In the genomic region with DNA sequence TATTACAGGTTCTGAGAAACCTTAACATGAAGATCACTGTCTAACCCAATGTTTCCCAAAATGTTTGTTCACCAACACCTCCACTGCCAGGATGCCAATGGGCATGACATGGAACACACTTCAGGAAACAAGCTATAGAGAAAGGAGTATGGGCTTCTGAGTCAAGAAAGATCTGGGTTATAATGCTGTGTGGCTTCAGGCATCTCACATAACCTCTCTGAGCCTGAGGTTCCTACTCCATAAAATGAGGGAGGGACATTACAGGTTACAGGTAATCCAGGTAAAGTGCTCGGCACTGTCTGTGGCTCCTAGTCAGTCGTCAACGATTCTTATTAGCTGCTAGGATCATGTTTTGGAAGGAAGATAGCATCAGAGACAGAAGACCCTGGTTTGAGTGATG, we compare ENCODE assay signal across 21 cellular contexts.
DNase-seq lines count a peak whose midpoint lies in the region; ATAC-seq, FAIRE-seq and TF ChIP-seq lines count a peak whose summit lies in the region.
"Had no signal": no experiment of that assay in that cellular context is flagged by ENCODE, and none has a peak within 500 bp of the region (broad histone marks: within the 10 kb centered on the region; RNA-seq: fewer than 3 reads in every experiment).

No MANE protein-coding gene starts in this region.

- TF ChIP-seq RAD21 in HepG2 (CRISPR knock-in tag; IDR thresholded peaks at IDR 0.05): no peak

- peak overlapping the region; percentile 80 for H3K18ac ChIP-seq in neuronal stem cell (ENCODE audit: low read length)

- no peak for ATAC-seq in HepG2
- ATAC-seq in right lobe of liver: no peak
- no peak for ATAC-seq in RWPE2 (ENCODE audit: low read depth)
- ATAC-seq in pancreas: no peak
- ATAC-seq: CD8-positive, alpha-beta T cell; GM23338 had no signal

- no peak overlapping the region for H2BK120ac ChIP-seq in neuronal stem cell (ENCODE audit: low read depth, low read length)

- TF ChIP-seq EP300 in HepG2 (IDR thresholded peaks at IDR 0.05; ENCODE audit: low read depth in 2 of 2, low read length in 2 of 2) (no peak), HepG2 (CRISPR knock-in tag; IDR thresholded peaks at IDR 0.05; ENCODE audit: borderline replicate concordance) (no peak)

- no peak overlapping the region for H2BK15ac ChIP-seq in neuronal stem cell (ENCODE audit: low read length)

- no peak overlapping the region for H3K4me2 ChIP-seq in HepG2 (ENCODE audit: low read depth, low read length)
- H3K4me2 ChIP-seq in neuronal stem cell (ENCODE audit: insufficient read depth, low read length, poor library complexity, severe bottlenecking): no peak overlapping the region
- H3K4me2 ChIP-seq: GM23338 had no signal

- no peak for TF ChIP-seq CTCF in HepG2 (CRISPR knock-in tag; IDR thresholded peaks at IDR 0.05)
- TF ChIP-seq CTCF in right lobe of liver (IDR thresholded peaks at IDR 0.05): no peak
- no peak for TF ChIP-seq CTCF in RWPE2 (IDR thresholded peaks at IDR 0.05; ENCODE audit: poor library complexity, severe bottlenecking)
- no peak for TF ChIP-seq CTCF in breast epithelium (IDR thresholded peaks at IDR 0.05)
- TF ChIP-seq CTCF in pancreas (IDR thresholded peaks at IDR 0.05): no peak

- peaks cover 0 to 19% of the 10 kb centered on the region in 2 experiments; a peak in 3 of 5 replicates for H3K27me3 ChIP-seq in HepG2 (ENCODE audit: control insufficient read depth in 1 of 2, insufficient read depth in 2 of 2, low read length in 2 of 2)
- no peaks in the 10 kb centered on the region for H3K27me3 ChIP-seq in right lobe of liver
- H3K27me3 ChIP-seq in RWPE2 (ENCODE audit: insufficient read depth, poor library complexity, severe bottlenecking): no peaks in the 10 kb centered on the region
- H3K27me3 ChIP-seq in neuronal stem cell (ENCODE audit: control insufficient read depth in 3 of 3, insufficient read depth in 3 of 3, low read depth in 1 of 3, low read length in 3 of 3): peaks cover 0 to 9% (median 0%) of the 10 kb centered on the region in 3 experiments
- H3K27me3 ChIP-seq in breast epithelium: no peaks in the 10 kb centered on the region
- H3K27me3 ChIP-seq in pancreas: no peaks in the 10 kb centered on the region

- H4K20me1 ChIP-seq in HepG2 (ENCODE audit: insufficient read depth, low read length): no peaks in the 10 kb centered on the region

- H3K9ac ChIP-seq in HepG2 (ENCODE audit: insufficient read depth, low read depth, low read length) (no peak overlapping the region), neuronal stem cell (ENCODE audit: low read depth, low read length, poor library complexity) (no peak overlapping the region)

- CTCF ChIA-PET in HepG2 (lab: Yijun Ruan, JAX; ENCODE audit: low intra/inter-chr PET ratio, low total read pairs): no interaction called here
- CTCF ChIA-PET in activated naive CD4-positive, alpha-beta T cell treated with anti-CD3 and anti-CD28 coated beads for 36 hours (lab: Charles Lee): interaction anchor here (1.0 to 1.5 kb wide), 2 partner anchors 18 to 31 kb away, joined by 3 to 5 read pairs; no protein-coding TSS in a partner anchor

- H2AK5ac ChIP-seq in neuronal stem cell (ENCODE audit: low read depth, low read length): no peak overlapping the region

- H3K36me3 ChIP-seq in HepG2 (replicated peaks in 1 of 2; ENCODE audit: control insufficient read depth in 1 of 2, insufficient read depth in 2 of 2, low read length in 2 of 2): no peaks in the 10 kb centered on the region
- H3K36me3 ChIP-seq in right lobe of liver: no peaks in the 10 kb centered on the region
- H3K36me3 ChIP-seq in RWPE2 (ENCODE audit: low read depth): no peaks in the 10 kb centered on the region
- no peaks in the 10 kb centered on the region for H3K36me3 ChIP-seq in neuronal stem cell (replicated peaks in 1 of 2; ENCODE audit: control insufficient read depth in 2 of 2, insufficient read depth in 2 of 2, low read length in 2 of 2)
- H3K36me3 ChIP-seq in breast epithelium: no peaks in the 10 kb centered on the region
- no peaks in the 10 kb centered on the region for H3K36me3 ChIP-seq in pancreas

- no peak overlapping the region for H3K27ac ChIP-seq in HepG2 (ENCODE audit: extremely low read length, insufficient read depth, low read length)
- H3K27ac ChIP-seq in right lobe of liver: no peak overlapping the region
- no peak overlapping the region for H3K27ac ChIP-seq in RWPE2 (ENCODE audit: poor library complexity, severe bottlenecking)
- no peak overlapping the region for H3K27ac ChIP-seq in neuronal stem cell (replicated peaks; ENCODE audit: low read length)
- no peak overlapping the region for H3K27ac ChIP-seq in breast epithelium
- no peak overlapping the region for H3K27ac ChIP-seq in pancreas

- no peaks in the 10 kb centered on the region for H3K79me2 ChIP-seq in HepG2 (ENCODE audit: insufficient read depth, low read length)

- FAIRE-seq in HepG2 (lab: Jason Lieb, UNC) (no peak), pancreas (lab: Jason Lieb, UNC) (no peak)
- FAIRE-seq: D721Med, G401.6, GM12891 had no signal

- peaks cover 11% of the 10 kb centered on the region for H3K9me3 Mint-ChIP-seq in activated naive CD4-positive, alpha-beta T cell treated with anti-CD3 and anti-CD28 coated beads for 36 hours
- H3K9me3 Mint-ChIP-seq: CD8-positive, alpha-beta T cell had no signal

- H2AFZ ChIP-seq in HepG2 (ENCODE audit: low read length) (no peak overlapping the region), neuronal stem cell (ENCODE audit: low read length) (no peak overlapping the region)

- peaks cover 10% of the 10 kb centered on the region for H3K4me1 Mint-ChIP-seq in activated naive CD4-positive, alpha-beta T cell treated with anti-CD3 and anti-CD28 coated beads for 36 hours (ENCODE audit: low read depth)
- H3K4me1 Mint-ChIP-seq: B cell had no signal

- no peak for TF ChIP-seq POLR2A in HepG2 (IDR thresholded peaks at IDR 0.05; ENCODE audit: insufficient read depth in 1 of 2, low read depth in 2 of 2, low read length in 2 of 2)
- TF ChIP-seq POLR2A in right lobe of liver (IDR thresholded peaks at IDR 0.05): no peak
- no peak for TF ChIP-seq POLR2A in breast epithelium (IDR thresholded peaks at IDR 0.05)

- H3K14ac ChIP-seq in neuronal stem cell (ENCODE audit: low read length): no peak overlapping the region

- H3K27ac Mint-ChIP-seq in activated naive CD4-positive, alpha-beta T cell treated with anti-CD3 and anti-CD28 coated beads for 36 hours: no peak overlapping the region
- H3K27ac Mint-ChIP-seq: B cell; CD8-positive, alpha-beta T cell; IgD-negative memory B cell had no signal

- H3K4me3 ChIP-seq in HepG2 (replicated peaks in 1 of 3; ENCODE audit: insufficient read depth in 1 of 3, low read depth in 2 of 3, low read length in 3 of 3) (no peak overlapping the region), right lobe of liver (no peak overlapping the region), RWPE2 (ENCODE audit: severe bottlenecking) (no peak overlapping the region), neuronal stem cell (ENCODE audit: low read length in 2 of 2) (no peak overlapping the region), breast epithelium (no peak overlapping the region), pancreas (no peak overlapping the region)
- H3K4me3 ChIP-seq: GM23338 had no signal

- peaks cover 3% of the 10 kb centered on the region for H3K27me3 Mint-ChIP-seq in activated naive CD4-positive, alpha-beta T cell treated with anti-CD3 and anti-CD28 coated beads for 36 hours (ENCODE audit: low read depth)

- no peaks in the 10 kb centered on the region for H3K79me1 ChIP-seq in neuronal stem cell (ENCODE audit: low read depth, low read length)

- peak overlapping the region; percentile 46 for H2BK12ac ChIP-seq in neuronal stem cell (ENCODE audit: low read length)

- no peak overlapping the region for H4K8ac ChIP-seq in neuronal stem cell (ENCODE audit: low read depth, low read length)

- in situ Hi-C loops in HepG2 (cut with HindIII; ENCODE audit: extremely low pct_ligation_motif_present, low pct_unique_long_range_greater_than_20kb): loop anchor here (25.0 kb wide), 1 partner anchor 498 kb away; no protein-coding TSS in a partner anchor

- no TSS peak for BruUV-seq in HepG2 (replicated peaks; lab: Mats Ljungman, UMichigan)

- no peak overlapping the region for H4K91ac ChIP-seq in neuronal stem cell (ENCODE audit: low read depth, low read length, poor library complexity)

- H3K4me3 Mint-ChIP-seq in activated naive CD4-positive, alpha-beta T cell treated with anti-CD3 and anti-CD28 coated beads for 36 hours: no peak overlapping the region
- H3K4me3 Mint-ChIP-seq: B cell; CD14-positive monocyte; CD8-positive, alpha-beta T cell; GM23338; IgD-negative memory B cell had no signal

- H3K4me1 ChIP-seq in HepG2 (ENCODE audit: insufficient read depth, low read length) (peaks cover 42% of the 10 kb centered on the region), right lobe of liver (no peaks in the 10 kb centered on the region), RWPE2 (ENCODE audit: insufficient read depth, poor library complexity, severe bottlenecking) (no peaks in the 10 kb centered on the region), neuronal stem cell (ENCODE audit: control insufficient read depth in 2 of 2, insufficient read depth in 1 of 2, low read depth in 1 of 2, low read length in 2 of 2) (peaks cover 2 to 6% of the 10 kb centered on the region in 2 donors), breast epithelium (no peaks in the 10 kb centered on the region), pancreas (no peaks in the 10 kb centered on the region)

- no peak overlapping the region for H3K4ac ChIP-seq in neuronal stem cell (ENCODE audit: low read length)

- intact Hi-C loops in HepG2 (cut with micrococcal nuclease; ENCODE audit: unreplicated experiment): no loop called here
- intact Hi-C loops in right lobe of liver (cut with DNase I): no loop called here
- intact Hi-C loops in breast epithelium (cut with DNase I; ENCODE audit: low total_unique reads): no loop called here
- intact Hi-C loops in activated naive CD4-positive, alpha-beta T cell treated with anti-CD3 and anti-CD28 coated beads for 36 hours (cut with micrococcal nuclease): no loop called here
- intact Hi-C loops in pancreas (cut with DNase I): no loop called here

- H2BK5ac ChIP-seq in neuronal stem cell (ENCODE audit: low read length): no peak overlapping the region

- H3K9me3 ChIP-seq in HepG2 (ENCODE audit: low read length): peaks cover 2% of the 10 kb centered on the region; the same call in 1 of the 2 replicates
- no peaks in the 10 kb centered on the region for H3K9me3 ChIP-seq in right lobe of liver
- H3K9me3 ChIP-seq in RWPE2 (ENCODE audit: severe bottlenecking): peaks cover 4% of the 10 kb centered on the region
- peaks cover 2 to 5% of the 10 kb centered on the region in 2 donors for H3K9me3 ChIP-seq in neuronal stem cell (replicated peaks in 1 of 2; ENCODE audit: control insufficient read depth in 2 of 2, insufficient read depth in 1 of 2, low read depth in 1 of 2, low read length in 2 of 2)
- H3K9me3 ChIP-seq in breast epithelium: no peaks in the 10 kb centered on the region
- H3K9me3 ChIP-seq in pancreas: no peaks in the 10 kb centered on the region

- POLR2A ChIA-PET in HepG2 (lab: Yijun Ruan, JAX): no interaction called here

- 69% methylated on average over 2 of the region's 3 CpGs for WGBS in HepG2 (ENCODE audit: low lambda C conversion rate)
- no CpG with 5 or more reads among the region's 3 CpGs for WGBS in right lobe of liver (ENCODE audit: insufficient coverage, low coverage, low lambda C conversion rate, missing lambda C conversion rate)
- WGBS in neuronal stem cell (ENCODE audit: extremely low coverage in 2 of 2, insufficient read length in 2 of 2, insufficient replicate concordance in 1 of 2), 2 donors: no CpG with 5 or more reads among the region's 3 CpGs
- 85 to 88% methylated on average over 3 of the region's 3 CpGs for WGBS in pancreas, 2 donors

- no peak for DNase-seq in HepG2 (ENCODE audit: low spot score)
- no peak for DNase-seq in right lobe of liver
- DNase-seq in RWPE2 (ENCODE audit: low spot score): peak; percentile 5
- DNase-seq in neuronal stem cell (ENCODE audit: low spot score): no peak
- DNase-seq in breast epithelium (ENCODE audit: low spot score in 2 of 2): no peak
- no peak for DNase-seq in activated naive CD4-positive, alpha-beta T cell treated with anti-CD3 and anti-CD28 coated beads for 36 hours
- no peak for DNase-seq in pancreas
- DNase-seq: 8988T; CD8-positive, alpha-beta T cell; COR-L47; DMS153; DMS79 treated with DMSO at 0.1 percent for 48 hours; EL; H7 had no signal

- H3K23ac ChIP-seq in neuronal stem cell (ENCODE audit: low read depth, low read length, poor library complexity): no peak overlapping the region

- no peaks in the 10 kb centered on the region for H3K36me3 Mint-ChIP-seq in activated naive CD4-positive, alpha-beta T cell treated with anti-CD3 and anti-CD28 coated beads for 36 hours (ENCODE audit: low read depth)
- H3K36me3 Mint-ChIP-seq: CD14-positive monocyte; CD8-positive, alpha-beta T cell; IgD-negative memory B cell had no signal
